ENCODE assay signal across 10 cellular contexts in genomic region chr12:106205208-106206069, GRCh38. TPM values are rescaled to one million over a fixed set of nuclear protein-coding genes. Genes with fewer than 3 reads are reported as not detected.
DNase-seq lines count a peak whose midpoint lies in the region; ATAC-seq and TF ChIP-seq lines count a peak whose summit lies in the region.
"Had no signal": no experiment of that assay in that cellular context is flagged by ENCODE, and none has a peak within 500 bp of the region (broad histone marks: within the 10 kb centered on the region; RNA-seq: fewer than 3 reads in every experiment).

No MANE protein-coding gene starts in this region.

- no peaks in the 10 kb centered on the region for H3K4me1 Mint-ChIP-seq in osteocyte (ENCODE audit: unreplicated experiment)
- H3K4me1 Mint-ChIP-seq: immature natural killer cell had no signal

- H3K4me3 Mint-ChIP-seq in osteocyte (ENCODE audit: unreplicated experiment), result no peak overlapping the region
- H3K4me3 Mint-ChIP-seq: immature natural killer cell had no signal

- no peaks in the 10 kb centered on the region for H3K36me3 ChIP-seq in MM.1S (replicated peaks; ENCODE audit: insufficient read depth, low read length)
- H3K36me3 ChIP-seq in mesendoderm (ENCODE audit: control insufficient read depth, insufficient read depth, low read length), result no peaks in the 10 kb centered on the region
- H3K36me3 ChIP-seq: HAP-1 had no signal

- no peak overlapping the region for H2BK15ac ChIP-seq in mesendoderm (replicated peaks; ENCODE audit: low read depth)

- DNase-seq in DMS53 (lab: John Stamatoyannopoulos, UW) (peak; percentile 78), MM.1S (peak; percentile 20), amniotic epithelial cell (ENCODE audit: low read depth) (peak; percentile 15), mesendoderm (peak; percentile 33), epidermal melanocyte (ENCODE audit: insufficient read length, low spot score) (no peak), osteocyte (ENCODE audit: extremely low spot score, unreplicated experiment) (no peak)
- DNase-seq: immature natural killer cell had no signal

- H3K27ac ChIP-seq in MM.1S (ENCODE audit: low read length), result no peak overlapping the region
- H3K27ac ChIP-seq in mesendoderm (ENCODE audit: low read depth, low read length), result no peak overlapping the region

- no peak overlapping the region for H2BK120ac ChIP-seq in mesendoderm (ENCODE audit: low read depth, low read length)

- H3K27me3 Mint-ChIP-seq in osteocyte (ENCODE audit: unreplicated experiment), result peaks cover 28% of the 10 kb centered on the region

- H2BK5ac ChIP-seq in mesendoderm (ENCODE audit: low read length), result no peak overlapping the region

- H3K4me1 ChIP-seq in MM.1S (ENCODE audit: low read length) (no peaks in the 10 kb centered on the region), mesendoderm (ENCODE audit: control insufficient read depth, low read depth, low read length) (no peaks in the 10 kb centered on the region)
- H3K4me1 ChIP-seq: HAP-1 had no signal

- H3K36me3 Mint-ChIP-seq in osteocyte (ENCODE audit: unreplicated experiment), result no peaks in the 10 kb centered on the region
- H3K36me3 Mint-ChIP-seq: immature natural killer cell had no signal

- H3K4me2 ChIP-seq in MM.1S (ENCODE audit: low read depth, low read length) (no peak overlapping the region), mesendoderm (ENCODE audit: low read length) (no peak overlapping the region)

- H2AFZ ChIP-seq in MM.1S (ENCODE audit: low read length), result no peak overlapping the region

- H3K9ac ChIP-seq in MM.1S (ENCODE audit: low read length) (no peak overlapping the region), mesendoderm (ENCODE audit: low read length) (no peak overlapping the region)

- WGBS in mesendoderm (ENCODE audit: extremely low coverage, insufficient coverage, low lambda C conversion rate), result no CpG with 5 or more reads among the region's 6 CpGs

- no peak overlapping the region for H3K4me3 ChIP-seq in MM.1S (ENCODE audit: low read length)
- no peak overlapping the region for H3K4me3 ChIP-seq in mesendoderm (ENCODE audit: low read length)
- H3K4me3 ChIP-seq: HAP-1 had no signal

- peaks cover 9% of the 10 kb centered on the region for H3K9me3 Mint-ChIP-seq in osteocyte (ENCODE audit: unreplicated experiment)

- no peaks in the 10 kb centered on the region for H3K9me3 ChIP-seq in MM.1S (replicated peaks; ENCODE audit: insufficient read depth, low read length)

- H4K8ac ChIP-seq in mesendoderm (ENCODE audit: low read depth, low read length), result no peak overlapping the region

- no peaks in the 10 kb centered on the region for H4K20me1 ChIP-seq in MM.1S (ENCODE audit: insufficient read depth, low read length)

- ATAC-seq in GM21526 (IDR thresholded peaks at IDR 0.05; ENCODE audit: low FRiP score, unreplicated experiment) (no peak), HG03175 (IDR thresholded peaks at IDR 0.05; ENCODE audit: unreplicated experiment) (no peak)

- H3K18ac ChIP-seq in mesendoderm (ENCODE audit: low read length), result no peak overlapping the region

- H3F3A ChIP-seq in MM.1S (ENCODE audit: insufficient read depth, low read length), result no peaks in the 10 kb centered on the region

- peak; percentile 46 for TF ChIP-seq CTCF in MM.1S (IDR thresholded peaks at IDR 0.05; ENCODE audit: low read length)
- TF ChIP-seq CTCF in osteocyte (IDR thresholded peaks at IDR 0.05), result no peak

- H4K5ac ChIP-seq in mesendoderm (ENCODE audit: low read length), result no peak overlapping the region

- H3K27me3 ChIP-seq in MM.1S (replicated peaks; ENCODE audit: insufficient read depth, low read length), result no peaks in the 10 kb centered on the region
- H3K27me3 ChIP-seq in mesendoderm (ENCODE audit: insufficient read depth, low read length, poor library complexity), result no peaks in the 10 kb centered on the region

- no peak overlapping the region for H3K27ac Mint-ChIP-seq in osteocyte (ENCODE audit: unreplicated experiment)
- H3K27ac Mint-ChIP-seq: immature natural killer cell had no signal

- H2AK5ac ChIP-seq in mesendoderm (ENCODE audit: low read length), result no peak overlapping the region

- no peaks in the 10 kb centered on the region for H3K79me1 ChIP-seq in mesendoderm (ENCODE audit: low read length)

- no peak overlapping the region for H3K56ac ChIP-seq in mesendoderm (ENCODE audit: low read length)

- no peak overlapping the region for H3K4ac ChIP-seq in mesendoderm (ENCODE audit: low read depth, low read length)

- H3K9me2 ChIP-seq in MM.1S (replicated peaks; ENCODE audit: insufficient read depth, low read length), result no peaks in the 10 kb centered on the region

- H3K79me2 ChIP-seq in MM.1S (ENCODE audit: low read length), result no peaks in the 10 kb centered on the region
- H3K79me2 ChIP-seq in mesendoderm (ENCODE audit: control insufficient read depth, insufficient read depth, low read length), result no peaks in the 10 kb centered on the region

- H3K23ac ChIP-seq in mesendoderm (ENCODE audit: low read length), result no peak overlapping the region

RNA-seq across cellular contexts. Expression of gene CKAP4, which starts 42.4 kb away (rescaled TPM):
- polyA plus RNA-seq in mesendoderm (2013, experiment 1 of 2), result 81.8 TPM
- polyA plus RNA-seq in mesendoderm (2013, experiment 2 of 2), result 81.8 TPM
- 182 and 197 TPM in 2 replicates for total RNA-seq in osteocyte

Comparison
In these comparisons a context has a peak if more than half of its experiments do, and no peak if none do; other contexts are left out.
1. DNase-seq: peak in DMS53 (single experiment), MM.1S (single experiment), amniotic epithelial cell (single experiment) and mesendoderm (single experiment); none in epidermal melanocyte (single experiment) and osteocyte (single experiment).